Comparison of ENCODE assay signal across 17 cellular contexts in genomic region chr4:8030121-8030781, GRCh38.
"Had no signal": no experiment of that assay in that cellular context is flagged by ENCODE, and none has a peak within 500 bp of the region (broad histone marks: within the 10 kb centered on the region; RNA-seq: fewer than 3 reads in every experiment).

No MANE protein-coding gene starts in this region.

- H3K27ac ChIP-seq: brain microvascular endothelial cell, esophagus squamous epithelium, heart left ventricle, left lung, parathyroid adenoma, thyroid gland, uterus had no signal

- H3K9me3 ChIP-seq: esophagus squamous epithelium, heart left ventricle, left lung, thyroid gland, uterus had no signal

- H3K9ac ChIP-seq: parathyroid adenoma had no signal

- H3K36me3 ChIP-seq: brain microvascular endothelial cell, left lung, thyroid gland, uterus had no signal

- DNase-seq: activated CD4-positive, alpha-beta T cell treated with anti-CD3 and anti-CD28 coated beads, Interleukin-2, amount 50 U/mL, for 1 hour; activated CD4-positive, CD25-positive, alpha-beta regulatory T cell; amniotic stem cell; brain microvascular endothelial cell; dorsolateral prefrontal cortex; esophagus squamous epithelium; foreskin fibroblast; heart left ventricle; mesenchymal stem cell; nephron progenitor cell; T-helper 2 cell; thyroid gland; uterus had no signal

- ATAC-seq: activated naive CD4-positive, alpha-beta T cell treated with anti-CD3 and anti-CD28 coated beads, Interleukin-2, amount 50 U/mL, for 72 hours had no signal

- H3K4me2 ChIP-seq: smooth muscle cell had no signal

- H3K79me2 ChIP-seq: parathyroid adenoma had no signal

- H3K4me3 ChIP-seq: dorsolateral prefrontal cortex, esophagus squamous epithelium, heart left ventricle, left lung, smooth muscle cell, thyroid gland, uterus had no signal

- H3K4me1 ChIP-seq: heart left ventricle, left lung, parathyroid adenoma, uterus had no signal

- H3K27me3 ChIP-seq: dorsolateral prefrontal cortex, esophagus squamous epithelium, heart left ventricle, left lung, thyroid gland, uterus had no signal

- H2AFZ ChIP-seq: parathyroid adenoma had no signal
